2 cellular contexts compared by ENCODE assay signal in genomic region chr1:1322952-1323351, GRCh38.
TF ChIP-seq lines count a peak whose summit lies in the region.

No MANE protein-coding gene starts in this region.

TF ChIP-seq in IMR-90, 13 proteins besides CTCF, POLR2A, EP300 and RAD21:
- TF ChIP-seq MAFK (IDR thresholded peaks at IDR 0.05; ENCODE audit: low read depth, low read length) (no peak), FOS (IDR thresholded peaks at IDR 0.05; ENCODE audit: low read depth, low read length) (no peak), BHLHE40 (IDR thresholded peaks at IDR 0.05; ENCODE audit: low read depth, low read length) (no peak), SMC3 (IDR thresholded peaks at IDR 0.05; ENCODE audit: low read depth, low read length) (no peak), MXI1 (IDR thresholded peaks at IDR 0.05; ENCODE audit: borderline replicate concordance, low read depth, low read length) (no peak), CEBPB (IDR thresholded peaks at IDR 0.05; ENCODE audit: low read depth, low read length) (no peak), CHD1 (IDR thresholded peaks at IDR 0.05; ENCODE audit: low read depth, low read length) (no peak)
- TF ChIP-seq, protein P1, sequence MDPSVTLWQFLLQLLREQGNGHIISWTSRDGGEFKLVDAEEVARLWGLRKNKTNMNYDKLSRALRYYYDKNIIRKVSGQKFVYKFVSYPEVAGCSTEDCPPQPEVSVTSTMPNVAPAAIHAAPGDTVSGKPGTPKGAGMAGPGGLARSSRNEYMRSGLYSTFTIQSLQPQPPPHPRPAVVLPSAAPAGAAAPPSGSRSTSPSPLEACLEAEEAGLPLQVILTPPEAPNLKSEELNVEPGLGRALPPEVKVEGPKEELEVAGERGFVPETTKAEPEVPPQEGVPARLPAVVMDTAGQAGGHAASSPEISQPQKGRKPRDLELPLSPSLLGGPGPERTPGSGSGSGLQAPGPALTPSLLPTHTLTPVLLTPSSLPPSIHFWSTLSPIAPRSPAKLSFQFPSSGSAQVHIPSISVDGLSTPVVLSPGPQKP (IDR thresholded peaks at IDR 0.05; ENCODE audit: borderline replicate concordance, low read depth, low read length), result no peak

TF ChIP-seq in neural cell, 6 proteins besides CTCF, POLR2A, EP300 and RAD21:
- TF ChIP-seq POLR2AphosphoS5 (IDR thresholded peaks at IDR 0.05), result no peak
- TF ChIP-seq EZH2 (IDR thresholded peaks at IDR 0.05; ENCODE audit: borderline replicate concordance, insufficient read depth, low read length, poor library complexity, severe bottlenecking), result no peak
- TF ChIP-seq, protein P2, sequence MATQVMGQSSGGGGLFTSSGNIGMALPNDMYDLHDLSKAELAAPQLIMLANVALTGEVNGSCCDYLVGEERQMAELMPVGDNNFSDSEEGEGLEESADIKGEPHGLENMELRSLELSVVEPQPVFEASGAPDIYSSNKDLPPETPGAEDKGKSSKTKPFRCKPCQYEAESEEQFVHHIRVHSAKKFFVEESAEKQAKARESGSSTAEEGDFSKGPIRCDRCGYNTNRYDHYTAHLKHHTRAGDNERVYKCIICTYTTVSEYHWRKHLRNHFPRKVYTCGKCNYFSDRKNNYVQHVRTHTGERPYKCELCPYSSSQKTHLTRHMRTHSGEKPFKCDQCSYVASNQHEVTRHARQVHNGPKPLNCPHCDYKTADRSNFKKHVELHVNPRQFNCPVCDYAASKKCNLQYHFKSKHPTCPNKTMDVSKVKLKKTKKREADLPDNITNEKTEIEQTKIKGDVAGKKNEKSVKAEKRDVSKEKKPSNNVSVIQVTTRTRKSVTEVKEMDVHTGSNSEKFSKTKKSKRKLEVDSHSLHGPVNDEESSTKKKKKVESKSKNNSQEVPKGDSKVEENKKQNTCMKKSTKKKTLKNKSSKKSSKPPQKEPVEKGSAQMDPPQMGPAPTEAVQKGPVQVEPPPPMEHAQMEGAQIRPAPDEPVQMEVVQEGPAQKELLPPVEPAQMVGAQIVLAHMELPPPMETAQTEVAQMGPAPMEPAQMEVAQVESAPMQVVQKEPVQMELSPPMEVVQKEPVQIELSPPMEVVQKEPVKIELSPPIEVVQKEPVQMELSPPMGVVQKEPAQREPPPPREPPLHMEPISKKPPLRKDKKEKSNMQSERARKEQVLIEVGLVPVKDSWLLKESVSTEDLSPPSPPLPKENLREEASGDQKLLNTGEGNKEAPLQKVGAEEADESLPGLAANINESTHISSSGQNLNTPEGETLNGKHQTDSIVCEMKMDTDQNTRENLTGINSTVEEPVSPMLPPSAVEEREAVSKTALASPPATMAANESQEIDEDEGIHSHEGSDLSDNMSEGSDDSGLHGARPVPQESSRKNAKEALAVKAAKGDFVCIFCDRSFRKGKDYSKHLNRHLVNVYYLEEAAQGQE (IDR thresholded peaks at IDR 0.05; ENCODE audit: borderline replicate concordance), result no peak
- TF ChIP-seq TAF1 (IDR thresholded peaks at IDR 0.05; ENCODE audit: low read depth), result no peak
- TF ChIP-seq SMC3 (conservative IDR thresholded peaks at IDR 0.05; ENCODE audit: poor library complexity), result no peak
- no peak for TF ChIP-seq MXI1 (conservative IDR thresholded peaks at IDR 0.05; ENCODE audit: poor library complexity, severe bottlenecking)
